ENCODE assay signal across 8 cellular contexts in genomic region chr11:62539238-62539925, GRCh38. TPM values are rescaled to one million over a fixed set of nuclear protein-coding genes. Genes with fewer than 3 reads are reported as not detected.
DNase-seq lines count a peak whose midpoint lies in the region; ATAC-seq, FAIRE-seq and TF ChIP-seq lines count a peak whose summit lies in the region.

No MANE protein-coding gene starts in this region.

- peaks cover 6% of the 10 kb centered on the region for H3K79me1 ChIP-seq in neuronal stem cell (ENCODE audit: low read depth, low read length)

- H3K4ac ChIP-seq in neuronal stem cell (ENCODE audit: low read length), result no peak overlapping the region

- peaks cover 66% of the 10 kb centered on the region for H3K4me1 Mint-ChIP-seq in activated CD4-positive, alpha-beta T cell treated with anti-CD3 and anti-CD28 coated beads, Interleukin-2, amount 10 ng/mL, durations not matched to agents 7 days and 5 days

- DNase-seq in AG20443 (ENCODE audit: low spot score) (peak; percentile 93), HTR-8/SVneo (ENCODE audit: insufficient read length, low spot score) (peak; percentile 81), epithelial cell of proximal tubule (ENCODE audit: low read depth) (no peak), neuronal stem cell (ENCODE audit: low spot score) (no peak), G401 (ENCODE audit: low spot score) (no peak)
- no peak for DNase-seq in activated CD4-positive, alpha-beta T cell treated with anti-CD3 and anti-CD28 coated beads, Interleukin-2, amount 10 ng/mL, durations not matched to agents 7 days and 5 days

- H3K4me2 ChIP-seq in neuronal stem cell (ENCODE audit: insufficient read depth, low read length, poor library complexity, severe bottlenecking), result no peak overlapping the region

- H3K9ac ChIP-seq in neuronal stem cell (ENCODE audit: low read depth, low read length, poor library complexity), result peak overlapping the region; percentile 66

- ATAC-seq in HG03457 (IDR thresholded peaks at IDR 0.05; ENCODE audit: unreplicated experiment) (no peak), GM18870 (IDR thresholded peaks at IDR 0.05; ENCODE audit: unreplicated experiment) (no peak)

- no peaks in the 10 kb centered on the region for H3K9me3 Mint-ChIP-seq in activated CD4-positive, alpha-beta T cell treated with anti-CD3 and anti-CD28 coated beads, Interleukin-2, amount 10 ng/mL, durations not matched to agents 7 days and 5 days

- H3K4me3 Mint-ChIP-seq in activated CD4-positive, alpha-beta T cell treated with anti-CD3 and anti-CD28 coated beads, Interleukin-2, amount 10 ng/mL, durations not matched to agents 7 days and 5 days, result peak overlapping the region; percentile 40

- POLR2A ChIA-PET in activated CD4-positive, alpha-beta T cell treated with anti-CD3 and anti-CD28 coated beads, Interleukin-2, amount 10 ng/mL, durations not matched to agents 7 days and 5 days (lab: Charles Lee), result no interaction called here

- in situ Hi-C loops in G401 (cut with HindIII; ENCODE audit: low sequenced_read_pairs), result no loop called here

- H2BK12ac ChIP-seq in neuronal stem cell (ENCODE audit: low read length), result no peak overlapping the region

- no peak for TF ChIP-seq CTCF in epithelial cell of proximal tubule (conservative IDR thresholded peaks at IDR 0.05; ENCODE audit: low read depth, low read length)

- no peak overlapping the region for H2BK5ac ChIP-seq in neuronal stem cell (ENCODE audit: low read length)

- peaks cover 19% of the 10 kb centered on the region for H3K36me3 Mint-ChIP-seq in activated CD4-positive, alpha-beta T cell treated with anti-CD3 and anti-CD28 coated beads, Interleukin-2, amount 10 ng/mL, durations not matched to agents 7 days and 5 days (ENCODE audit: low read depth)

- H3K27ac ChIP-seq in neuronal stem cell (replicated peaks; ENCODE audit: low read length), result no peak overlapping the region

- peak overlapping the region; percentile 69 for H3K27ac Mint-ChIP-seq in activated CD4-positive, alpha-beta T cell treated with anti-CD3 and anti-CD28 coated beads, Interleukin-2, amount 10 ng/mL, durations not matched to agents 7 days and 5 days

- H3K4me3 ChIP-seq in epithelial cell of proximal tubule (ENCODE audit: low read depth, low read length), result peak overlapping the region; percentile 33
- H3K4me3 ChIP-seq in neuronal stem cell (ENCODE audit: low read length in 2 of 2), result no peak overlapping the region

- H3K23ac ChIP-seq in neuronal stem cell (ENCODE audit: low read depth, low read length, poor library complexity), result no peak overlapping the region

- peak; percentile 28 for FAIRE-seq in HTR-8/SVneo (lab: Jason Lieb, UNC)

- peaks cover 12 to 25% (median 16%) of the 10 kb centered on the region in 3 experiments for H3K27me3 ChIP-seq in neuronal stem cell (ENCODE audit: control insufficient read depth in 3 of 3, insufficient read depth in 3 of 3, low read depth in 1 of 3, low read length in 3 of 3)

- no peaks in the 10 kb centered on the region for H3K9me3 ChIP-seq in neuronal stem cell (replicated peaks in 1 of 2; ENCODE audit: control insufficient read depth in 2 of 2, insufficient read depth in 1 of 2, low read depth in 1 of 2, low read length in 2 of 2)

- no peak overlapping the region for H2AK5ac ChIP-seq in neuronal stem cell (ENCODE audit: low read depth, low read length)

- peak overlapping the region; percentile 51 for H2AFZ ChIP-seq in neuronal stem cell (ENCODE audit: low read length)

- peaks cover 27 to 28% of the 10 kb centered on the region in 2 donors for H3K4me1 ChIP-seq in neuronal stem cell (ENCODE audit: control insufficient read depth in 2 of 2, insufficient read depth in 1 of 2, low read depth in 1 of 2, low read length in 2 of 2)

- CTCF ChIA-PET in activated CD4-positive, alpha-beta T cell treated with anti-CD3 and anti-CD28 coated beads, Interleukin-2, amount 10 ng/mL, durations not matched to agents 7 days and 5 days (lab: Charles Lee), result interaction anchor here (1.6 to 10.0 kb wide), 3 partner anchors 19 to 113 kb away, joined by 4 to 83 read pairs (median 82); no protein-coding TSS in a partner anchor

- no CpG with 5 or more reads among the region's 13 CpGs for WGBS in neuronal stem cell (ENCODE audit: extremely low coverage in 2 of 2, insufficient read length in 2 of 2, insufficient replicate concordance in 1 of 2), 2 donors

- no peak overlapping the region for H2BK120ac ChIP-seq in neuronal stem cell (ENCODE audit: low read depth, low read length)

- peaks cover 0 to 5% of the 10 kb centered on the region in 2 donors for H3K36me3 ChIP-seq in neuronal stem cell (replicated peaks in 1 of 2; ENCODE audit: control insufficient read depth in 2 of 2, insufficient read depth in 2 of 2, low read length in 2 of 2)

- H3K18ac ChIP-seq in neuronal stem cell (ENCODE audit: low read length), result peak overlapping the region; percentile 81

- H4K8ac ChIP-seq in neuronal stem cell (ENCODE audit: low read depth, low read length), result no peak overlapping the region

- no peaks in the 10 kb centered on the region for H3K27me3 Mint-ChIP-seq in activated CD4-positive, alpha-beta T cell treated with anti-CD3 and anti-CD28 coated beads, Interleukin-2, amount 10 ng/mL, durations not matched to agents 7 days and 5 days

- H2BK15ac ChIP-seq in neuronal stem cell (ENCODE audit: low read length), result no peak overlapping the region

- H3K14ac ChIP-seq in neuronal stem cell (ENCODE audit: low read length), result no peak overlapping the region

- no peak overlapping the region for H4K91ac ChIP-seq in neuronal stem cell (ENCODE audit: low read depth, low read length, poor library complexity)

RNA-seq across cellular contexts. Expression of gene AHNAK, which starts 7.2 kb away (rescaled TPM):
- total RNA-seq in activated CD4-positive, alpha-beta T cell treated with anti-CD3 and anti-CD28 coated beads, Interleukin-2, amount 10 ng/mL, durations not matched to agents 7 days and 5 days, result 100 to 1,000 TPM; 206 to 237 TPM
- total RNA-seq in epithelial cell of proximal tubule, result 198 and 296 TPM in 2 replicates
- polyA plus RNA-seq in neuronal stem cell (2013, experiment 1 of 2), result 6.4 TPM
- 6.9 TPM for polyA plus RNA-seq in neuronal stem cell (2013, experiment 2 of 2)
- 161 and 197 TPM in 2 replicates for total RNA-seq in G401 (2014; rRNA removed; shearing (Covaris generic))

RNA-seq across cellular contexts. Expression of gene EEF1G, which starts 34.3 kb away (rescaled TPM):
- total RNA-seq in activated CD4-positive, alpha-beta T cell treated with anti-CD3 and anti-CD28 coated beads, Interleukin-2, amount 10 ng/mL, durations not matched to agents 7 days and 5 days, result 1,000 to 10,000 TPM; 1,239 to 1,470 TPM
- total RNA-seq in epithelial cell of proximal tubule, result 2,115 and 2,170 TPM in 2 replicates
- polyA plus RNA-seq in neuronal stem cell (2013, experiment 1 of 2), result 2,514 TPM
- polyA plus RNA-seq in neuronal stem cell (2013, experiment 2 of 2), result 2,457 TPM
- 3,525 and 3,828 TPM in 2 replicates for total RNA-seq in G401 (2014; rRNA removed; shearing (Covaris generic))

RNA-seq across cellular contexts. Expression of gene TUT1, which starts 51.9 kb away (rescaled TPM):
- total RNA-seq in activated CD4-positive, alpha-beta T cell treated with anti-CD3 and anti-CD28 coated beads, Interleukin-2, amount 10 ng/mL, durations not matched to agents 7 days and 5 days, result 10 to 100 TPM; 24.1 to 26.0 TPM
- 9.4 and 10.1 TPM in 2 replicates for total RNA-seq in epithelial cell of proximal tubule
- polyA plus RNA-seq in neuronal stem cell (2013, experiment 1 of 2), result 14.3 TPM
- 14.6 TPM for polyA plus RNA-seq in neuronal stem cell (2013, experiment 2 of 2)
- 16.5 and 17.6 TPM in 2 replicates for total RNA-seq in G401 (2014; rRNA removed; shearing (Covaris generic))

Comparison
In these comparisons a context has a peak if more than half of its experiments do, and no peak if none do; other contexts are left out.
1. DNase-seq: peak in AG20443 (single experiment) and HTR-8/SVneo (single experiment); none in activated CD4-positive, alpha-beta T cell treated with anti-CD3 and anti-CD28 coated beads, Interleukin-2, amount 10 ng/mL, durations not matched to agents 7 days and 5 days (single experiment), epithelial cell of proximal tubule (single experiment), neuronal stem cell (single experiment) and G401 (single experiment).